In genomic region chr11:44134625-44135024, GRCh38 we compare ENCODE assay signal across 37 cellular contexts.
"Had no signal": no experiment of that assay in that cellular context is flagged by ENCODE, and none has a peak within 500 bp of the region (broad histone marks: within the 10 kb centered on the region; RNA-seq: fewer than 3 reads in every experiment).

No MANE protein-coding gene starts in this region.

- H3K4me3 Mint-ChIP-seq: activated CD4-positive, alpha-beta memory T cell treated with anti-CD3 and anti-CD28 coated beads for 36 hours; activated CD4-positive, alpha-beta T cell treated with anti-CD3 and anti-CD28 coated beads for 36 hours; activated CD4-positive, alpha-beta T cell treated with anti-CD3 and anti-CD28 coated beads, Interleukin-2, amount 10 ng/mL, durations not matched to agents 7 days and 5 days; activated CD8-positive, alpha-beta T cell treated with anti-CD3 and anti-CD28 coated beads for 36 hours; activated naive CD4-positive, alpha-beta T cell treated with anti-CD3 and anti-CD28 coated beads for 36 hours; activated naive CD8-positive, alpha-beta T cell treated with anti-CD3 and anti-CD28 coated beads for 36 hours; activated T-cell treated with anti-CD3 and anti-CD28 coated beads, Interleukin-2, amount 50 U/mL, for 4 hours; activated T-cell treated with anti-CD3 and anti-CD28 coated beads, Interleukin-2, amount 50 U/mL, for 72 hours; activated T-helper 1 cell treated with anti-CD3 and anti-CD28 coated beads, Interleukin-12 subunit alpha, Interleukin-12 subunit beta, Interleukin-2, Interleukin-4 antibody, amounts not matched to agents 30 ng/mL and 10 ng/mL and 1 ng/mL, durations not matched to agents 14 hours and 24 hours and 36 hours; activated T-helper 17 cell treated with anti-CD3 and anti-CD28 coated beads, Interleukin-2, amount 50 U/mL, for 72 hours; T-helper 2 cell treated with Interferon-gamma antibody and Interleukin-4, amounts not matched to agents 5 μg/mL and 100 μg/mL, for 36 hours; WTC11 had no signal

- H3K27ac ChIP-seq: adrenal gland, body of pancreas, brain microvascular endothelial cell, breast epithelium, WERI-Rb-1 had no signal

- H3K27me3 ChIP-seq: adrenal gland, body of pancreas, brain microvascular endothelial cell, breast epithelium had no signal

- H3K36me3 ChIP-seq: brain microvascular endothelial cell, breast epithelium had no signal

- H3K4me3 ChIP-seq: adrenal gland, body of pancreas, breast epithelium had no signal

- ATAC-seq: activated CD4-positive, alpha-beta T cell treated with anti-CD3 and anti-CD28 coated beads for 36 hours; activated CD4-positive, CD25-positive, alpha-beta regulatory T cell treated with anti-CD3 and anti-CD28 coated beads, Interleukin-2, amount 50 U/mL, for 24 hours; activated CD8-positive, alpha-beta T cell treated with anti-CD3 and anti-CD28 coated beads for 36 hours; activated naive CD4-positive, alpha-beta T cell treated with anti-CD3 and anti-CD28 coated beads, Interleukin-2, amount 50 U/mL, for 72 hours; activated T-cell treated with anti-CD3 and anti-CD28 coated beads, Interleukin-2, amount 50 U/mL, for 4 hours; activated T-cell treated with anti-CD3 and anti-CD28 coated beads, Interleukin-2, amount 50 U/mL, for 72 hours; activated T-helper 17 cell treated with anti-CD3 and anti-CD28 coated beads, Interleukin-2, amount 50 U/mL, for 72 hours; body of pancreas; WTC11 had no signal

- H3K4me1 ChIP-seq: breast epithelium had no signal

- FAIRE-seq: astrocyte, colon, TTC549 had no signal

- H3K27me3 Mint-ChIP-seq: activated CD4-positive, alpha-beta memory T cell treated with anti-CD3 and anti-CD28 coated beads for 36 hours; activated CD4-positive, alpha-beta T cell treated with anti-CD3 and anti-CD28 coated beads for 36 hours; activated CD4-positive, alpha-beta T cell treated with anti-CD3 and anti-CD28 coated beads, Interleukin-2, amount 10 ng/mL, durations not matched to agents 7 days and 5 days; activated CD8-positive, alpha-beta T cell treated with anti-CD3 and anti-CD28 coated beads for 36 hours; activated naive CD8-positive, alpha-beta T cell treated with anti-CD3 and anti-CD28 coated beads for 36 hours; activated T-helper 17 cell treated with anti-CD3 and anti-CD28 coated beads, Interleukin-2, amount 50 U/mL, for 72 hours had no signal

- DNase-seq: activated CD4-positive, alpha-beta memory T cell treated with anti-CD3 and anti-CD28 coated beads for 36 hours; activated CD4-positive, alpha-beta T cell treated with anti-CD3 and anti-CD28 coated beads for 1 hour; activated CD4-positive, alpha-beta T cell treated with anti-CD3 and anti-CD28 coated beads for 36 hours; activated CD4-positive, alpha-beta T cell treated with anti-CD3 and anti-CD28 coated beads for 48 hours; activated CD4-positive, alpha-beta T cell treated with anti-CD3 and anti-CD28 coated beads, Interleukin-2, amount 10 ng/mL, durations not matched to agents 7 days and 5 days; activated CD4-positive, CD25-positive, alpha-beta regulatory T cell; activated CD8-positive, alpha-beta memory T cell treated with anti-CD3 and anti-CD28 coated beads, Interleukin-2, amount 50 U/mL, for 4 hours; activated CD8-positive, alpha-beta T cell treated with anti-CD3 and anti-CD28 coated beads for 36 hours; activated effector memory CD4-positive, alpha-beta T cell treated with anti-CD3 and anti-CD28 coated beads, Interleukin-2, amount 50 U/mL, for 16 hours; activated gamma-delta T cell treated with Interleukin-2 at 50 U/mL for 16 hours; activated naive CD4-positive, alpha-beta T cell; activated naive CD4-positive, alpha-beta T cell treated with anti-CD3 and anti-CD28 coated beads for 36 hours; activated naive CD4-positive, alpha-beta T cell treated with anti-CD3 and anti-CD28 coated beads, Interleukin-2, amount 50 U/mL, for 16 hours; activated naive CD8-positive, alpha-beta T cell treated with anti-CD3 and anti-CD28 coated beads for 36 hours; activated T-cell treated with anti-CD3 and anti-CD28 coated beads for 4 hours; activated T-cell treated with anti-CD3 and anti-CD28 coated beads, Interleukin-2, amount 50 U/mL, for 1 hour; activated T-cell treated with anti-CD3 and anti-CD28 coated beads, Interleukin-2, amount 50 U/mL, for 4 hours; activated T-cell treated with anti-CD3 and anti-CD28 coated beads, Interleukin-2, amount 50 U/mL, for 72 hours; adrenal gland; amniotic stem cell; aorta; body of pancreas; brain microvascular endothelial cell; central memory CD4-positive, alpha-beta T cell; T-helper 2 cell; T-helper 9 cell; WERI-Rb-1 had no signal

- H3K4me1 Mint-ChIP-seq: activated CD4-positive, alpha-beta T cell treated with anti-CD3 and anti-CD28 coated beads for 36 hours; activated CD4-positive, alpha-beta T cell treated with anti-CD3 and anti-CD28 coated beads, Interleukin-2, amount 10 ng/mL, durations not matched to agents 7 days and 5 days; activated naive CD8-positive, alpha-beta T cell treated with anti-CD3 and anti-CD28 coated beads for 36 hours; activated T-helper 17 cell treated with anti-CD3 and anti-CD28 coated beads, Interleukin-2, amount 50 U/mL, for 72 hours had no signal

- H3K9me3 ChIP-seq: adrenal gland, body of pancreas, breast epithelium had no signal

- H3K27ac Mint-ChIP-seq: activated CD4-positive, alpha-beta memory T cell treated with anti-CD3 and anti-CD28 coated beads for 36 hours; activated CD4-positive, alpha-beta T cell treated with anti-CD3 and anti-CD28 coated beads for 36 hours; activated CD4-positive, alpha-beta T cell treated with anti-CD3 and anti-CD28 coated beads, Interleukin-2, amount 10 ng/mL, durations not matched to agents 7 days and 5 days; activated CD8-positive, alpha-beta T cell treated with anti-CD3 and anti-CD28 coated beads for 36 hours; activated naive CD4-positive, alpha-beta T cell treated with anti-CD3 and anti-CD28 coated beads for 36 hours; activated naive CD4-positive, alpha-beta T cell treated with anti-CD3 and anti-CD28 coated beads, Interleukin-2, amount 50 U/mL, for 72 hours; activated naive CD8-positive, alpha-beta T cell treated with anti-CD3 and anti-CD28 coated beads for 36 hours; activated T-cell treated with anti-CD3 and anti-CD28 coated beads, Interleukin-2, amount 50 U/mL, for 72 hours; T-helper 2 cell treated with Interferon-gamma antibody and Interleukin-4, amounts not matched to agents 5 μg/mL and 100 μg/mL, for 36 hours; WTC11 had no signal
